In genomic region chr10:126242352-126243260, GRCh38 we compare ENCODE assay signal across 12 cellular contexts.
DNase-seq lines count a peak whose midpoint lies in the region; ATAC-seq and TF ChIP-seq lines count a peak whose summit lies in the region.
"Had no signal": no experiment of that assay in that cellular context is flagged by ENCODE, and none has a peak within 500 bp of the region (broad histone marks: within the 10 kb centered on the region; RNA-seq: fewer than 3 reads in every experiment).

No MANE protein-coding gene starts in this region.

- intact Hi-C loops in stomach (cut with DNase I; ENCODE audit: low total_unique reads): no loop called here

- no peak for TF ChIP-seq EP300 in stomach (IDR thresholded peaks at IDR 0.05)

- 61 to 69% (median 65%) methylated on average over 12 to 13 of the region's 13 CpGs for WGBS in stomach, 5 donors

- TF ChIP-seq POLR2A in stomach (IDR thresholded peaks at IDR 0.05): no peak

- no peaks in the 10 kb centered on the region for H3K27me3 ChIP-seq in stomach

- H3K4me1 ChIP-seq in stomach: no peaks in the 10 kb centered on the region

- peak; percentile 78 for DNase-seq in AG08396 (ENCODE audit: low spot score)
- peak; percentile 47 for DNase-seq in NCI-H2029 (lab: John Stamatoyannopoulos, UW)
- peak; percentile 37 for DNase-seq in epidermal melanocyte (ENCODE audit: insufficient read length, low spot score)
- DNase-seq in medulla oblongata (ENCODE audit: extremely low spot score): peak; percentile 57
- DNase-seq in omental fat pad (ENCODE audit: low spot score): no peak
- DNase-seq in stomach: no peak
- DNase-seq: activated CD8-positive, alpha-beta memory T cell treated with anti-CD3 and anti-CD28 coated beads, Interleukin-2, amount 50 U/mL, for 48 hours; effector memory CD8-positive, alpha-beta T cell; naive B cell had no signal

- no peak for TF ChIP-seq CTCF in omental fat pad (IDR thresholded peaks at IDR 0.05)
- TF ChIP-seq CTCF in stomach (IDR thresholded peaks at IDR 0.05): no peak

- H3K9me3 ChIP-seq in stomach: no peaks in the 10 kb centered on the region

- ATAC-seq in GM21390 (IDR thresholded peaks at IDR 0.05; ENCODE audit: unreplicated experiment) (no peak), omental fat pad (ENCODE audit: low FRiP score) (no peak), GM21529 (IDR thresholded peaks at IDR 0.05; ENCODE audit: unreplicated experiment) (no peak)
- ATAC-seq: effector memory CD8-positive, alpha-beta T cell had no signal

- H3K36me3 ChIP-seq in stomach: no peaks in the 10 kb centered on the region

- no peak overlapping the region for H3K27ac ChIP-seq in stomach
- H3K27ac ChIP-seq: SK-N-MC had no signal

- H3K4me3 ChIP-seq in stomach: no peak overlapping the region
- H3K4me3 ChIP-seq: SK-N-MC had no signal

Comparison
In these comparisons a context has a peak if more than half of its experiments do, and no peak if none do; other contexts are left out.
1. DNase-seq: peak in AG08396 (single experiment), NCI-H2029 (single experiment), epidermal melanocyte (single experiment) and medulla oblongata (single experiment); none in omental fat pad (single experiment) and stomach (single experiment).